In the genomic region with DNA sequence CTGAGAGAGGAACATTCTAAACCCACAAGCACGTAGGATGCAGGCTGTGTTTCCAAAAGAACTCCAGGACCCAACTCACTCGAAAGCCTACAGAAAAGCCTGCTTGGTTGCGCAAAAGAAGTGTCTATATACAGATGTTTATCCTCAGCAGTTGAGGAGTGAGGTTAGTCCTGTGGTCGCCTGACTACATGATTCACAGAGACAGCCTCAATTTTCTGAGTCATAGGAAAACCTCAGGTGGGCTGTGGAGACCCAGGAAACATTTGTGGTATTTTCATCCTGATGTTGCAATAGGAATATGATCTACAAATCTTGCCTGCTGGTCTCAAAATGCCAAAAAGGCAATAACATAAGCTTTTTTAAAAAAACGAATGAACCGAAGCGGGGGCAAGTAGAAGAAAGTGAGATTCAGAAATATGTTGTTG, we compare ENCODE assay signal across 8 cellular contexts.
DNase-seq lines count a peak whose midpoint lies in the region; ATAC-seq and TF ChIP-seq lines count a peak whose summit lies in the region.

No MANE protein-coding gene starts in this region.

- H3K36me3 ChIP-seq in lower lobe of right lung, result no peaks in the 10 kb centered on the region

- H3K27ac ChIP-seq in HL-60 (replicated peaks), result no peak overlapping the region
- no peak overlapping the region for H3K27ac ChIP-seq in lower lobe of right lung

- H3K27me3 ChIP-seq in HL-60 (ENCODE audit: insufficient read depth, poor library complexity, severe bottlenecking) (peaks cover 3% of the 10 kb centered on the region), lower lobe of right lung (ENCODE audit: low read depth) (no peaks in the 10 kb centered on the region)

- H3K4me1 ChIP-seq in lower lobe of right lung, result no peaks in the 10 kb centered on the region

- H3K4me3 ChIP-seq in HL-60 (replicated peaks; ENCODE audit: insufficient read depth, low read length) (no peak overlapping the region), lower lobe of right lung (no peak overlapping the region)

- DNase-seq in HL-60 (ENCODE audit: low read depth in 1 of 2, low spot score in 1 of 2) (peak; percentile 28 to 45), amniotic epithelial cell (ENCODE audit: low read depth) (peak; percentile 100), renal cortical epithelial cell (ENCODE audit: low read depth) (peak; percentile 95), NCI-H2227 (lab: John Stamatoyannopoulos, UW; ENCODE audit: unreplicated experiment) (no peak), NCI-H1436 (lab: John Stamatoyannopoulos, UW) (no peak), lower lobe of right lung (no peak), activated gamma-delta T cell treated with Interleukin-2 at 50 U/mL for 16 hours (no peak)

- no peak for TF ChIP-seq CTCF in HL-60 (IDR thresholded peaks at IDR 0.05; ENCODE audit: insufficient read depth, low read length)
- TF ChIP-seq CTCF in lower lobe of right lung (IDR thresholded peaks at IDR 0.05), result no peak

- intact Hi-C loops in lower lobe of right lung (cut with DNase I), result no loop called here

- ATAC-seq in GM18870 (IDR thresholded peaks at IDR 0.05; ENCODE audit: unreplicated experiment) (peak; percentile 62), lower lobe of right lung (no peak)

- H3K9me3 ChIP-seq in lower lobe of right lung, result no peaks in the 10 kb centered on the region

Comparison
In these comparisons a context has a peak if more than half of its experiments do, and no peak if none do; other contexts are left out.
1. DNase-seq: peak in HL-60 (2 of 2), amniotic epithelial cell (single experiment) and renal cortical epithelial cell (single experiment); none in NCI-H2227 (single experiment), NCI-H1436 (single experiment), lower lobe of right lung (single experiment) and activated gamma-delta T cell treated with Interleukin-2 at 50 U/mL for 16 hours (single experiment).